ENCODE assay signal across 11 cellular contexts in the genomic region with DNA sequence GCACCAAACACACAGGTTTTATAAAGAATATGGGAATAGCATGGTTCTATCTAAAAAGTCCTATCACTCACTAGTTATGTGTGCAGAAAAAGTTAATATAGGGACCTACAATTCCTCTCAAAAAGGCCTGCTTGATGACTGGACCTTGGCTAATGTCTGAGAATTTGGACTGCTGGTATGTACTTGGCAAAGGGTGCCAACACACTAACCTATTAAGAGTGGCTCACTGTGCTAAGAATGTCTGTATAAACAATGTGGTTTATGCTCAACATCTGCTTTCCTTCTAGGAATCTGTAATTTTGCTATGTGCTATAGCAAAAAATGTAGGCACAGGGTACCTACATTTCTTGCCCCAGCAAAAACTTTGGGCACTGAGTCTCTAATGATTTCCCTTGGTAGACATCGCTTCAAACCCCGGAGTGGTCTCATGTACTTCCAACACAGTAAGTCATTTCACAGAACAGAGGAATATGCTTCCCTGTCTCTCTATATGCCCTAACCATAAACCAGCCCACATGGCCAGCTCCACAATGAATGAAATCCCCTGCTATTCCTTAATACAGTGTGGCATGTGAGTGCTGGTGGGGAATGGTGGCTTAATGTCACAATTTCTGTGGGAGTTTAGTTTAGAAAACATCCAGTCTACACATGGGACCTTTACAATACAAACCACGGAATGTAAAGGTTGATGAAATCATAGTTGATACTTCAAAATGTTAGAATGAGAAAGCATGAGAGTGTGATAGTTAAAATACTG.
DNase-seq lines count a peak whose midpoint lies in the region; ATAC-seq, FAIRE-seq and TF ChIP-seq lines count a peak whose summit lies in the region.
"Had no signal": no experiment of that assay in that cellular context is flagged by ENCODE, and none has a peak within 500 bp of the region (broad histone marks: within the 10 kb centered on the region; RNA-seq: fewer than 3 reads in every experiment).

No MANE protein-coding gene starts in this region.

- peaks cover 45% of the 10 kb centered on the region for H3K4me1 ChIP-seq in SJSA1 (replicated peaks)
- peaks cover 50% of the 10 kb centered on the region for H3K4me1 ChIP-seq in skeletal muscle satellite cell (ENCODE audit: control insufficient read depth, insufficient read depth, low read length)

- H3K27ac ChIP-seq in SJSA1: peak overlapping the region; percentile 72

- ATAC-seq in GM21737 (IDR thresholded peaks at IDR 0.05; ENCODE audit: unreplicated experiment): no peak

- H3K9me3 ChIP-seq in SJSA1 (replicated peaks) (no peaks in the 10 kb centered on the region), skeletal muscle satellite cell (replicated peaks; ENCODE audit: low read length) (no peaks in the 10 kb centered on the region)

- no peaks in the 10 kb centered on the region for H3K27me3 ChIP-seq in SJSA1 (replicated peaks)
- no peaks in the 10 kb centered on the region for H3K27me3 ChIP-seq in skeletal muscle satellite cell (ENCODE audit: control insufficient read depth, insufficient read depth, low read length)

- DNase-seq in GM12891 (ENCODE audit: insufficient read length, low spot score): no peak
- DNase-seq in SJSA1 (ENCODE audit: low read depth in 1 of 2, low spot score in 2 of 2): peak; percentile 57 to 70
- DNase-seq in fibroblast of gingiva (ENCODE audit: low read depth): peak; percentile 96
- no peak for DNase-seq in COLO668 (lab: John Stamatoyannopoulos, UW; ENCODE audit: unreplicated experiment)
- no peak for DNase-seq in NCI-H446 (lab: John Stamatoyannopoulos, UW)
- DNase-seq: DND-41, NCI-H1092 treated with DMSO at 0.1 percent for 48 hours, nucleus accumbens had no signal

- H3K9ac ChIP-seq in skeletal muscle satellite cell (ENCODE audit: low read depth, low read length): peak overlapping the region; percentile 40

- FAIRE-seq in GM12891 (lab: Jason Lieb, UNC): peak; percentile 9
- FAIRE-seq: H1 had no signal

- TF ChIP-seq POLR2A in GM12891 (IDR thresholded peaks at IDR 0.05; ENCODE audit: low read depth, low read length): no peak

- H3K4me3 ChIP-seq in SJSA1 (no peak overlapping the region), skeletal muscle satellite cell (ENCODE audit: low read length) (peak overlapping the region; percentile 32)

- peak overlapping the region; percentile 74 for H3K4me2 ChIP-seq in skeletal muscle satellite cell (ENCODE audit: low read length)

- H3K36me3 ChIP-seq in SJSA1 (peaks cover 25% of the 10 kb centered on the region), skeletal muscle satellite cell (ENCODE audit: insufficient read depth, low read length) (peaks cover 28% of the 10 kb centered on the region)

TF ChIP-seq in GM12891, 5 proteins besides CTCF, POLR2A, EP300 and RAD21:
- TF ChIP-seq SPI1 (IDR thresholded peaks at IDR 0.05; ENCODE audit: low read depth, low read length) (no peak), POLR2AphosphoS5 (IDR thresholded peaks at IDR 0.05; ENCODE audit: low read depth, low read length) (no peak), POU2F2 (IDR thresholded peaks at IDR 0.05; ENCODE audit: low read depth, low read length) (no peak), TAF1 (IDR thresholded peaks at IDR 0.05; ENCODE audit: low read depth, low read length) (no peak), PAX5 (IDR thresholded peaks at IDR 0.05; ENCODE audit: insufficient read depth, low read length, severe bottlenecking) (no peak)

Comparison
In these comparisons a context has a peak if more than half of its experiments do, and no peak if none do; other contexts are left out.
1. DNase-seq: peak in SJSA1 (2 of 2) and fibroblast of gingiva (single experiment); none in GM12891 (single experiment), COLO668 (single experiment) and NCI-H446 (0 of 2).